In the genomic region with DNA sequence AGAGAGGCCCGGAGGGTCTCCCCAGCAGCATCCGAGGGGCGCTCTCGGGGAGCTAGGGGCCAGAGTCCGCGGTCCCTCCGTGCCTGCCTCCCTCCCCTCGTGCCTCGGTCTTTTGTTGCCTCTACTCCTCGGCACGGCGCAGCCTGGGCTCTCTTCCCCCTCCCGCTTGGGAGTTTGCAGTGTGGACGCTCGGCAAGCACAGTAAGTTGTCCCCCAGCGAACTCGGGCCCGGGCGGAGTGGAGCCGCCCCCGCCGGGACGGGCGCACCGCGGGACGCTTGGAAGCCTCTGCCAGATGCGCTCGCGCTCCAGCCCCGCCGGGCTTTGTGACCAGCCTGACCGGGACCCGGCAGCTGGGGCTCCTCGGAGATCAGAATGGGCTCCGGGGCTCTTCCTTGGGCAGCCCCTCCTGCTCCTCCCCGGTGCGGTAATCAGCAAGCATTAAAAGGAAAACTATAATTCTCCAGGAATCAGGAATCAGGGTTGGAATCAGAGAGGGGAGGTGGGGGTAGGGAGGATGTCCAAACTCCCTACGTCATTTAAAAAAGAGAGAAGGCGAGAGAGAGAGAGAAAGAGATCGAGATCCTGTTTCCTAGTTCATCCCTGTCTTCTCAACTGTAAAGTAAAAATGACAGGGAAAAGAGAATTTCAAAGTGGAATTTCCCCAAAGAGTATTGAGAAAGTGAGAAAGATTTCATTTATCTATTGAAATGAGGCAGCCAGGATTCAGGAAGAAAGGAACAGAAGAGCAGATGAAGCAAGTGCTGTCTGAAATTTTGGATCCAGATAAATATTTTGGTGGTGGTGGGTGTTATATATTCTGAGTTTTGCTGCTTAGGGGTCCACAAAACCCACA, we compare ENCODE assay signal across 7 cellular contexts. TPM values are rescaled to one million over a fixed set of nuclear protein-coding genes. Genes with fewer than 3 reads are reported as not detected.
DNase-seq lines count a peak whose midpoint lies in the region; ATAC-seq and TF ChIP-seq lines count a peak whose summit lies in the region.

No MANE protein-coding gene starts in this region.

- H3K36me3 Mint-ChIP-seq in neural progenitor cell: peaks cover 32% of the 10 kb centered on the region

- H3K4me1 ChIP-seq in foreskin keratinocyte (peaks cover 10% of the 10 kb centered on the region), neural progenitor cell (peaks cover 24% of the 10 kb centered on the region)

- H3K4me3 ChIP-seq in neural progenitor cell: peak overlapping the region; percentile 88

- no peaks in the 10 kb centered on the region for H3K36me3 ChIP-seq in neural progenitor cell

- peak overlapping the region; percentile 87 for H2AFZ ChIP-seq in neural progenitor cell (replicated peaks)

- H3K4me2 ChIP-seq in neural progenitor cell: peak overlapping the region; percentile 86

- H3K27ac ChIP-seq in foreskin keratinocyte: no peak overlapping the region
- peak overlapping the region; percentile 62 for H3K27ac ChIP-seq in neural progenitor cell

- peaks cover 3% of the 10 kb centered on the region for H3K27me3 Mint-ChIP-seq in neural progenitor cell (ENCODE audit: insufficient read depth, low read depth)

- peak overlapping the region; percentile 97 for H3K27ac Mint-ChIP-seq in neural progenitor cell

- peak overlapping the region; percentile 37 for H3K9ac ChIP-seq in neural progenitor cell

- H3K27me3 ChIP-seq in foreskin keratinocyte: peaks cover 78% of the 10 kb centered on the region
- peaks cover 36% of the 10 kb centered on the region for H3K27me3 ChIP-seq in neural progenitor cell

- H4K20me1 ChIP-seq in neural progenitor cell (ENCODE audit: low read depth): peaks cover 26% of the 10 kb centered on the region

- no peak for TF ChIP-seq CTCF in foreskin keratinocyte (conservative IDR thresholded peaks at IDR 0.05)
- TF ChIP-seq CTCF in neural progenitor cell (IDR thresholded peaks at IDR 0.05): peak; percentile 7

- peaks cover 4% of the 10 kb centered on the region for H3K9me3 Mint-ChIP-seq in neural progenitor cell

- ATAC-seq in GM19328 (IDR thresholded peaks at IDR 0.05; ENCODE audit: unreplicated experiment): peak; percentile 9
- ATAC-seq in foreskin keratinocyte: peak; percentile 42
- ATAC-seq in GM18520 (IDR thresholded peaks at IDR 0.05; ENCODE audit: unreplicated experiment): no peak
- ATAC-seq in GM21737 (IDR thresholded peaks at IDR 0.05; ENCODE audit: unreplicated experiment): no peak

- DNase-seq in NCI-H460 (ENCODE audit: extremely low read depth, low read depth) (peak; percentile 24), foreskin keratinocyte (no peak), neural progenitor cell (ENCODE audit: low spot score) (peak; percentile 86), GDM1 (lab: John Stamatoyannopoulos, UW) (no peak)

- H3K79me2 ChIP-seq in neural progenitor cell (ENCODE audit: low read depth): peaks cover 31% of the 10 kb centered on the region

- peaks cover 41% of the 10 kb centered on the region for H3K4me1 Mint-ChIP-seq in neural progenitor cell

- H3F3A ChIP-seq in neural progenitor cell (ENCODE audit: low read depth): peaks cover 8% of the 10 kb centered on the region

- peak overlapping the region; percentile 96 for H3K4me3 Mint-ChIP-seq in neural progenitor cell

- H3K9me3 ChIP-seq in neural progenitor cell (ENCODE audit: low read depth): no peaks in the 10 kb centered on the region

RNA-seq across cellular contexts. Expression of gene TMEM200C, which starts 0.8 kb away (rescaled TPM):
- total RNA-seq in NCI-H460 (2014; rRNA removed; shearing (Covaris generic)): 1.9 and 3.8 TPM in 2 replicates
- 0.04 and 0.36 TPM in 2 replicates for polyA plus RNA-seq in NCI-H460 (2014; cell fraction: nucleus; rRNA removed)
- total RNA-seq in foreskin keratinocyte (0.14 TPM in 1 of 2 replicates, not detected in the other), neural progenitor cell (ENCODE audit: low replicate concordance) (1.4 and 7.5 TPM in 2 replicates)
- polyA plus RNA-seq in foreskin keratinocyte: 0.02 TPM in 1 of 2 replicates, not detected in the other

Comparison
In these comparisons a context has a peak if more than half of its experiments do, and no peak if none do; other contexts are left out.
1. ATAC-seq: peak in GM19328 (single experiment) and foreskin keratinocyte (single experiment); none in GM18520 (single experiment) and GM21737 (single experiment).
2. DNase-seq: peak in NCI-H460 (single experiment) and neural progenitor cell (single experiment); none in foreskin keratinocyte (0 of 2) and GDM1 (single experiment).